Comparison of ENCODE assay signal across 8 cellular contexts in the genomic region with DNA sequence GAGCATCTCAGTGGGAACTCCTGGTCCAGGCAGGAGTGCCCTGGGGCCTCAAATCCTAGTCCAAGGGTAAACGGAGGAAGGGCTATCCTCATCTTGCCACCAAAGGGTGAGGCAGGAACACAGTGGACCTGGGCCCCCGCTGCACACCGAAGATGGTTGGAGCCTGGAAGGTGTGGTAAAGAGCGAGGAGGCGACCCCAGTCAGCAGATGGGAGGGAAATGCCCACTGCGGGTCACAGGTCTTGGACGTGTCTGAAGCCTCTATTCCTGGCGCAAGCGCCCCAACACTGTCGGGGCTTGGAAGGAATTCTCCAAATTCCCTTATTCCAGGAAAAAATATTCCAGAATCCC. TPM values are rescaled to one million over a fixed set of nuclear protein-coding genes. Genes with fewer than 3 reads are reported as not detected.
DNase-seq lines count a peak whose midpoint lies in the region; ATAC-seq, FAIRE-seq and TF ChIP-seq lines count a peak whose summit lies in the region.

No MANE protein-coding gene starts in this region.

- H2AFZ ChIP-seq in OCI-LY1 (ENCODE audit: low read length): no peak overlapping the region

- WGBS in endodermal cell (ENCODE audit: insufficient coverage in 1 of 2, insufficient read length in 1 of 2), 2 experiments: 51 to 68% methylated on average over 4 to 10 of the region's 10 CpGs

- H3K27ac ChIP-seq in OCI-LY1 (ENCODE audit: low read depth, low read length, poor library complexity, severe bottlenecking): no peak overlapping the region
- no peak overlapping the region for H3K27ac ChIP-seq in endodermal cell (ENCODE audit: low read depth, low read length)

- H3K4me1 ChIP-seq in OCI-LY1 (ENCODE audit: insufficient read depth, low read length, severe bottlenecking): peaks cover 4% of the 10 kb centered on the region
- peaks cover 16% of the 10 kb centered on the region for H3K4me1 ChIP-seq in endodermal cell (ENCODE audit: control insufficient read depth, insufficient read depth, low read length)

- H3K36me3 ChIP-seq in OCI-LY1 (ENCODE audit: insufficient read depth, low read length) (no peaks in the 10 kb centered on the region), endodermal cell (ENCODE audit: control insufficient read depth, insufficient read depth, low read length) (peaks cover 11% of the 10 kb centered on the region)

- no peaks in the 10 kb centered on the region for H3F3A ChIP-seq in OCI-LY1 (ENCODE audit: insufficient read depth, low read length)

- H3K4me1 Mint-ChIP-seq in endodermal cell (peaks cover 31% of the 10 kb centered on the region), natural killer cell (no peaks in the 10 kb centered on the region)

- peak overlapping the region; percentile 74 for H3K4me2 ChIP-seq in OCI-LY1 (ENCODE audit: low read length)

- H4K20me1 ChIP-seq in OCI-LY1 (ENCODE audit: insufficient read depth, low read length): no peaks in the 10 kb centered on the region

- H3K9me3 Mint-ChIP-seq in endodermal cell (no peaks in the 10 kb centered on the region), natural killer cell (no peaks in the 10 kb centered on the region)

- peaks cover 5% of the 10 kb centered on the region for H3K27me3 Mint-ChIP-seq in endodermal cell (ENCODE audit: insufficient read depth)
- H3K27me3 Mint-ChIP-seq in natural killer cell (ENCODE audit: low read depth in 2 of 2): no peaks in the 10 kb centered on the region

- DNase-seq in AG10803 (ENCODE audit: low read depth) (no peak), endodermal cell (peak; percentile 68), natural killer cell (no peak), GM19239 (ENCODE audit: insufficient read length, low spot score) (no peak), NCI-H748 (lab: John Stamatoyannopoulos, UW; ENCODE audit: unreplicated experiment) (no peak)

- no peak for ATAC-seq in natural killer cell
- ATAC-seq in HG03521 (IDR thresholded peaks at IDR 0.05; ENCODE audit: unreplicated experiment): no peak
- no peak for ATAC-seq in HG03139 (IDR thresholded peaks at IDR 0.05; ENCODE audit: unreplicated experiment)

- H3K27ac Mint-ChIP-seq in endodermal cell (no peak overlapping the region), natural killer cell (no peak overlapping the region)

- intact Hi-C loops in natural killer cell (cut with micrococcal nuclease): no loop called here

- TF ChIP-seq CTCF in AG10803 (conservative IDR thresholded peaks at IDR 0.05; ENCODE audit: low read length) (no peak), OCI-LY1 (IDR thresholded peaks at IDR 0.05; ENCODE audit: low read length) (no peak), endodermal cell (conservative IDR thresholded peaks at IDR 0.05) (no peak), natural killer cell (IDR thresholded peaks at IDR 0.05) (no peak)

- peak overlapping the region; percentile 71 for H3K4me3 Mint-ChIP-seq in endodermal cell
- peak overlapping the region; percentile 90 for H3K4me3 Mint-ChIP-seq in natural killer cell

- FAIRE-seq in GM19239 (lab: Jason Lieb, UNC): no peak

- peaks cover 10% of the 10 kb centered on the region for H3K36me3 Mint-ChIP-seq in endodermal cell (ENCODE audit: low read depth)
- no peaks in the 10 kb centered on the region for H3K36me3 Mint-ChIP-seq in natural killer cell

- H3K27me3 ChIP-seq in OCI-LY1 (ENCODE audit: insufficient read depth, low read length) (peaks cover 14% of the 10 kb centered on the region), endodermal cell (ENCODE audit: control insufficient read depth, insufficient read depth, low read length, poor library complexity, severe bottlenecking) (no peaks in the 10 kb centered on the region)

- H3K9me3 ChIP-seq in OCI-LY1 (ENCODE audit: low read length): no peaks in the 10 kb centered on the region
- no peaks in the 10 kb centered on the region for H3K9me3 ChIP-seq in endodermal cell (ENCODE audit: control insufficient read depth, low read length)

- H3K9ac ChIP-seq in OCI-LY1 (ENCODE audit: low read length): no peak overlapping the region; the same call in 1 of the 2 replicates
- peak overlapping the region; percentile 49 for H3K9ac ChIP-seq in endodermal cell (ENCODE audit: extremely low read depth, low read length, poor library complexity, severe bottlenecking)

- no peaks in the 10 kb centered on the region for H3K79me2 ChIP-seq in OCI-LY1 (ENCODE audit: insufficient read depth, low read length)

- H3K4me3 ChIP-seq in AG10803 (ENCODE audit: low read length) (peak overlapping the region; percentile 64), OCI-LY1 (ENCODE audit: low read depth, low read length, poor library complexity, severe bottlenecking) (peak overlapping the region; percentile 59), endodermal cell (ENCODE audit: low read length) (peak overlapping the region; percentile 75)

- no peaks in the 10 kb centered on the region for H3K9me2 ChIP-seq in OCI-LY1 (ENCODE audit: low read depth, low read length)

RNA-seq across cellular contexts. Expression of a gene that starts 38.5 kb away (rescaled TPM):
- total RNA-seq in endodermal cell: under 1 TPM in 1 of 2 donors, not detected in 1; 0.18 TPM
- 0.32 TPM for polyA plus RNA-seq in endodermal cell (2013, experiment 1 of 2)
- polyA plus RNA-seq in endodermal cell (2013, experiment 2 of 2): 0.37 TPM
- total RNA-seq in natural killer cell: not detected
